17 cellular contexts compared by ENCODE assay signal in genomic region chr1:214473392-214473791, GRCh38.
DNase-seq lines count a peak whose midpoint lies in the region; ATAC-seq and TF ChIP-seq lines count a peak whose summit lies in the region.
"Had no signal": no experiment of that assay in that cellular context is flagged by ENCODE, and none has a peak within 500 bp of the region (broad histone marks: within the 10 kb centered on the region; RNA-seq: fewer than 3 reads in every experiment).

No MANE protein-coding gene starts in this region.

- H3K27ac Mint-ChIP-seq in osteocyte (ENCODE audit: unreplicated experiment) (peak overlapping the region; percentile 94), neural progenitor cell (no peak overlapping the region)

- no peak for ATAC-seq in Panc1
- ATAC-seq: stimulated activated naive CD8-positive, alpha-beta T cell treated with anti-CD3 and anti-CD28 coated beads, Interleukin-15, Interleukin-2, amounts not matched to agents 100 U/mL and 50 U/mL, for 24 hours had no signal

- no peaks in the 10 kb centered on the region for H3K27me3 ChIP-seq in Panc1 (ENCODE audit: control insufficient read depth, insufficient read depth, low read length)
- no peaks in the 10 kb centered on the region for H3K27me3 ChIP-seq in neural progenitor cell

- DNase-seq in ELR (ENCODE audit: low read depth) (peak; percentile 57), Panc1 (ENCODE audit: low read depth, low spot score) (no peak), epithelial cell of prostate (ENCODE audit: low read depth, low spot score) (no peak), osteocyte (ENCODE audit: extremely low spot score, unreplicated experiment) (no peak), NCI-H446 treated with DMSO at 0.1 percent for 48 hours (lab: John Stamatoyannopoulos, UW) (no peak), neural progenitor cell (ENCODE audit: low spot score) (no peak), GDM1 (lab: John Stamatoyannopoulos, UW) (no peak)
- DNase-seq in activated CD4-positive, alpha-beta T cell treated with anti-CD3 and anti-CD28 coated beads, Interleukin-2, amount 50 U/mL, for 48 hours: no peak
- DNase-seq: activated gamma-delta T cell; DND-41; effector CD8-positive, alpha-beta T cell; NCI-H1694; NCI-H524; spleen; stimulated activated naive CD8-positive, alpha-beta T cell treated with anti-CD3 and anti-CD28 coated beads, Interleukin-15, Interleukin-2, amounts not matched to agents 100 U/mL and 50 U/mL, for 24 hours; SW 1271 had no signal

- peaks cover 94% of the 10 kb centered on the region for H3K4me1 ChIP-seq in Panc1 (ENCODE audit: control insufficient read depth, insufficient read depth, low read length)
- H3K4me1 ChIP-seq in neural progenitor cell: peaks cover 22% of the 10 kb centered on the region

- H3K4me1 Mint-ChIP-seq in osteocyte (ENCODE audit: unreplicated experiment): peaks cover 84% of the 10 kb centered on the region
- H3K4me1 Mint-ChIP-seq in neural progenitor cell: peaks cover 7% of the 10 kb centered on the region

- no peak overlapping the region for H2AFZ ChIP-seq in neural progenitor cell (replicated peaks)

- H3K4me3 Mint-ChIP-seq in osteocyte (ENCODE audit: unreplicated experiment): no peak overlapping the region
- H3K4me3 Mint-ChIP-seq in neural progenitor cell: no peak overlapping the region

- H3K27me3 Mint-ChIP-seq in osteocyte (ENCODE audit: unreplicated experiment): no peaks in the 10 kb centered on the region
- H3K27me3 Mint-ChIP-seq in neural progenitor cell (ENCODE audit: insufficient read depth, low read depth): no peaks in the 10 kb centered on the region

- intact Hi-C loops in Panc1 (cut with micrococcal nuclease; ENCODE audit: unreplicated experiment): no loop called here

- no peaks in the 10 kb centered on the region for H3F3A ChIP-seq in neural progenitor cell (ENCODE audit: low read depth)

- H3K36me3 ChIP-seq in Panc1 (ENCODE audit: control insufficient read depth, insufficient read depth, low read length) (no peaks in the 10 kb centered on the region), neural progenitor cell (no peaks in the 10 kb centered on the region)
- H3K36me3 ChIP-seq: spleen had no signal

- TF ChIP-seq CTCF in Panc1 (IDR thresholded peaks at IDR 0.05): no peak
- no peak for TF ChIP-seq CTCF in osteocyte (IDR thresholded peaks at IDR 0.05)
- TF ChIP-seq CTCF in neural progenitor cell (IDR thresholded peaks at IDR 0.05): no peak

- POLR2A ChIA-PET in Panc1 (lab: Charles Lee): interaction anchor here (0.6 to 1.4 kb wide), 3 partner anchors 23 to 92 kb away, joined by 3 to 10 read pairs (median 4); partner anchors contain the start of gene PTPN14

- H3K36me3 Mint-ChIP-seq in osteocyte (ENCODE audit: unreplicated experiment): no peaks in the 10 kb centered on the region
- no peaks in the 10 kb centered on the region for H3K36me3 Mint-ChIP-seq in neural progenitor cell

- no TSS peak for BruUV-seq in Panc1 (replicated peaks; lab: Mats Ljungman, UMichigan)

- no peak overlapping the region for H3K4me3 ChIP-seq in Panc1 (ENCODE audit: low read depth in 2 of 2, low read length in 2 of 2)
- H3K4me3 ChIP-seq in neural progenitor cell: no peak overlapping the region
- H3K4me3 ChIP-seq: spleen had no signal

- H3K27ac ChIP-seq in Panc1 (ENCODE audit: low read length) (peak overlapping the region; percentile 89), epithelial cell of prostate (peak overlapping the region; percentile 100), neural progenitor cell (no peak overlapping the region)
- H3K27ac ChIP-seq: spleen, VCaP had no signal

- H3K4me2 ChIP-seq in neural progenitor cell: no peak overlapping the region

- H3K9me3 ChIP-seq in Panc1 (ENCODE audit: control insufficient read depth, insufficient read depth, low read depth, low read length): no peaks in the 10 kb centered on the region
- no peaks in the 10 kb centered on the region for H3K9me3 ChIP-seq in neural progenitor cell (ENCODE audit: low read depth)
- H3K9me3 ChIP-seq: spleen had no signal

- H3K9ac ChIP-seq in neural progenitor cell: no peak overlapping the region

- in situ Hi-C loops in Panc1 (cut with HindIII; ENCODE audit: low pct_unique_long_range_greater_than_20kb, low sequenced_read_pairs): no loop called here

- H3K79me2 ChIP-seq in neural progenitor cell (ENCODE audit: low read depth): peaks cover 87% of the 10 kb centered on the region

- H3K9me3 Mint-ChIP-seq in osteocyte (ENCODE audit: unreplicated experiment): no peaks in the 10 kb centered on the region
- no peaks in the 10 kb centered on the region for H3K9me3 Mint-ChIP-seq in neural progenitor cell

- CTCF ChIA-PET in Panc1 (lab: Charles Lee): interaction anchor here (0.7 kb wide), 1 partner anchor 74 kb away, joined by 3 read pairs; no protein-coding TSS in a partner anchor

- H4K20me1 ChIP-seq in neural progenitor cell (ENCODE audit: low read depth): peaks cover 17% of the 10 kb centered on the region
